Comparison of ENCODE assay signal across 8 cellular contexts in the genomic region with DNA sequence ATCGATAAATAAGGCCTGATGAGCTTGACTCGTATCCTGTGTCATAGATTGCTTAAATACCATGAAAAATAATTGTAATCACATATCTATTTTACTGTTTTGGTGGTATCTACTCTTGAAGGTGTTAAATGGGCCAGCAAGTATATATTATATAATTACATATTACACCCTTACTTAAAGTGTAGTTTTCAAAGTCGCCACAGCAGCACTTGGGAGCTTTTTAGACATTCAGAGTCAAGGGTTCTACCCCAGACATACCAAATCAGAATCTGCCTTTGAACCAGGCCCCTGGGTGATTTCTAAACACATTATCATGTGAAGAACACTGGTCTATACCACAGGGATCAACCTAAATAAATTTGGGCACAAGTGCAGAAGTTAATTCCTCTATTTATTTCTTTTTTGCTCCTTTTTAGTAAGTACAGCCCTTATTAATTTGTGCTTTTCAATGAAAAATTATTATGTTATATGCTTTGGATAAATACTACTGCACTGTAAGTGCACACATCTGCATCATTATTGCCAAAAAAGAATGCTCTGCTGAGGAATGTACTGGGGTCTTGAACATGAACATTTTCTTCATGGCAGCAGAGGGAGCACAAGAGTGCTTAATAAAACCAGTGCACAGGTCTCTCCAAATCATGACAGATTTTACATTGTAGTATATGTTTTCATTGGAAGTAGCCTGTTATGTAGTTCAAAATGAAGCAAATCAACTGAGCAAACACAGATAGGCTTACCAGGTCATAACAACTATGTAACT. TPM values are rescaled to one million over a fixed set of nuclear protein-coding genes. Genes with fewer than 3 reads are reported as not detected.
DNase-seq lines count a peak whose midpoint lies in the region; ATAC-seq, FAIRE-seq and TF ChIP-seq lines count a peak whose summit lies in the region.

No MANE protein-coding gene starts in this region.

- H3K4me3 Mint-ChIP-seq in astrocyte (ENCODE audit: unreplicated experiment) = peak overlapping the region; percentile 92
- H3K4me3 Mint-ChIP-seq in WTC11 = no peak overlapping the region

- TF ChIP-seq CTCF in D721Med (IDR thresholded peaks at IDR 0.05; ENCODE audit: insufficient read depth, missing control alignments) (peak; percentile 23), astrocyte (IDR thresholded peaks at IDR 0.05; ENCODE audit: insufficient read depth, low read depth, low read length) (peak; percentile 57), WTC11 (IDR thresholded peaks at IDR 0.05) (no peak)

- H2AFZ ChIP-seq in astrocyte (ENCODE audit: low read depth, low read length) = no peak overlapping the region

- CTCF ChIA-PET in WTC11 (lab: Charles Lee) = interaction anchor here (0.5 to 3.7 kb wide), 10 partner anchors 8 to 479 kb away, joined by 3 to 35 read pairs (median 8); no protein-coding TSS in a partner anchor

- H3K79me2 ChIP-seq in astrocyte (ENCODE audit: insufficient read depth, low read length) = peaks cover 29% of the 10 kb centered on the region

- no peak for FAIRE-seq in D721Med (lab: Jason Lieb, UNC)
- FAIRE-seq in astrocyte (lab: Jason Lieb, UNC) = peak; percentile 73

- POLR2A ChIA-PET in WTC11 (lab: Charles Lee) = no interaction called here

- peaks cover 52% of the 10 kb centered on the region for H3K4me1 Mint-ChIP-seq in astrocyte (ENCODE audit: low read depth, unreplicated experiment)
- peaks cover 16% of the 10 kb centered on the region for H3K4me1 Mint-ChIP-seq in WTC11

- H3K27ac ChIP-seq in astrocyte (ENCODE audit: low read depth, low read length) = peak overlapping the region; percentile 93

- peak overlapping the region; percentile 99 for H3K9ac ChIP-seq in astrocyte (ENCODE audit: low read length)

- H3K27me3 Mint-ChIP-seq in astrocyte (ENCODE audit: low read depth, unreplicated experiment) (no peaks in the 10 kb centered on the region), WTC11 (ENCODE audit: low read depth) (peaks cover 11% of the 10 kb centered on the region)

- H3K36me3 ChIP-seq in astrocyte (ENCODE audit: insufficient read depth, low read length) = no peaks in the 10 kb centered on the region

- ATAC-seq in HG02642 (IDR thresholded peaks at IDR 0.05; ENCODE audit: poor library complexity, unreplicated experiment) (no peak), HG03108 (IDR thresholded peaks at IDR 0.05; ENCODE audit: unreplicated experiment) (no peak), WTC11 (no peak)

- peak overlapping the region; percentile 97 for H3K4me2 ChIP-seq in astrocyte (ENCODE audit: low read length)

- DNase-seq in D721Med (ENCODE audit: insufficient read length, low spot score) (no peak), LHCN-M2 (ENCODE audit: low read depth) (peak; percentile 53), astrocyte (ENCODE audit: low read depth) (peak; percentile 65), myocyte (ENCODE audit: low read depth) (peak; percentile 51), occipital lobe (lab: John Stamatoyannopoulos, UW) (no peak), WTC11 (ENCODE audit: low spot score) (no peak)

- peak overlapping the region; percentile 84 for H3K4me3 ChIP-seq in astrocyte (ENCODE audit: insufficient read depth, low read depth, low read length)

- no peaks in the 10 kb centered on the region for H3K27me3 ChIP-seq in astrocyte (ENCODE audit: insufficient read depth, low read length)

- H3K27ac Mint-ChIP-seq in astrocyte (ENCODE audit: unreplicated experiment) (no peak overlapping the region), WTC11 (no peak overlapping the region)

- H4K20me1 ChIP-seq in astrocyte (ENCODE audit: insufficient read depth, low read length) = no peaks in the 10 kb centered on the region

- no peaks in the 10 kb centered on the region for H3K9me3 ChIP-seq in astrocyte (ENCODE audit: insufficient read depth, low read depth, low read length)

- H3K4me1 ChIP-seq in astrocyte (ENCODE audit: insufficient read depth, low read length) = peaks cover 62% of the 10 kb centered on the region

- H3K36me3 Mint-ChIP-seq in astrocyte (ENCODE audit: low read depth, unreplicated experiment) = no peaks in the 10 kb centered on the region
- no peaks in the 10 kb centered on the region for H3K36me3 Mint-ChIP-seq in WTC11

- H3K9me3 Mint-ChIP-seq in astrocyte (ENCODE audit: unreplicated experiment) (no peaks in the 10 kb centered on the region), WTC11 (no peaks in the 10 kb centered on the region)

TF ChIP-seq in WTC11, 78 proteins besides CTCF, POLR2A, EP300 and RAD21:
- TF ChIP-seq NR1H2 (CRISPR knock-in tag; IDR thresholded peaks at IDR 0.05) (no peak), SOX15 (CRISPR knock-in tag; IDR thresholded peaks at IDR 0.05) (no peak), SP1 (CRISPR knock-in tag; conservative IDR thresholded peaks at IDR 0.05) (no peak)
- TF ChIP-seq, protein P1, sequence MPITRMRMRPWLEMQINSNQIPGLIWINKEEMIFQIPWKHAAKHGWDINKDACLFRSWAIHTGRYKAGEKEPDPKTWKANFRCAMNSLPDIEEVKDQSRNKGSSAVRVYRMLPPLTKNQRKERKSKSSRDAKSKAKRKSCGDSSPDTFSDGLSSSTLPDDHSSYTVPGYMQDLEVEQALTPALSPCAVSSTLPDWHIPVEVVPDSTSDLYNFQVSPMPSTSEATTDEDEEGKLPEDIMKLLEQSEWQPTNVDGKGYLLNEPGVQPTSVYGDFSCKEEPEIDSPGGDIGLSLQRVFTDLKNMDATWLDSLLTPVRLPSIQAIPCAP (CRISPR knock-in tag; IDR thresholded peaks at IDR 0.05) = no peak
- TF ChIP-seq, protein P2, sequence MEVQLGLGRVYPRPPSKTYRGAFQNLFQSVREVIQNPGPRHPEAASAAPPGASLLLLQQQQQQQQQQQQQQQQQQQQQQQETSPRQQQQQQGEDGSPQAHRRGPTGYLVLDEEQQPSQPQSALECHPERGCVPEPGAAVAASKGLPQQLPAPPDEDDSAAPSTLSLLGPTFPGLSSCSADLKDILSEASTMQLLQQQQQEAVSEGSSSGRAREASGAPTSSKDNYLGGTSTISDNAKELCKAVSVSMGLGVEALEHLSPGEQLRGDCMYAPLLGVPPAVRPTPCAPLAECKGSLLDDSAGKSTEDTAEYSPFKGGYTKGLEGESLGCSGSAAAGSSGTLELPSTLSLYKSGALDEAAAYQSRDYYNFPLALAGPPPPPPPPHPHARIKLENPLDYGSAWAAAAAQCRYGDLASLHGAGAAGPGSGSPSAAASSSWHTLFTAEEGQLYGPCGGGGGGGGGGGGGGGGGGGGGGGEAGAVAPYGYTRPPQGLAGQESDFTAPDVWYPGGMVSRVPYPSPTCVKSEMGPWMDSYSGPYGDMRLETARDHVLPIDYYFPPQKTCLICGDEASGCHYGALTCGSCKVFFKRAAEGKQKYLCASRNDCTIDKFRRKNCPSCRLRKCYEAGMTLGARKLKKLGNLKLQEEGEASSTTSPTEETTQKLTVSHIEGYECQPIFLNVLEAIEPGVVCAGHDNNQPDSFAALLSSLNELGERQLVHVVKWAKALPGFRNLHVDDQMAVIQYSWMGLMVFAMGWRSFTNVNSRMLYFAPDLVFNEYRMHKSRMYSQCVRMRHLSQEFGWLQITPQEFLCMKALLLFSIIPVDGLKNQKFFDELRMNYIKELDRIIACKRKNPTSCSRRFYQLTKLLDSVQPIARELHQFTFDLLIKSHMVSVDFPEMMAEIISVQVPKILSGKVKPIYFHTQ (CRISPR knock-in tag; IDR thresholded peaks at IDR 0.05) = no peak

RNA-seq across cellular contexts. Expression of a gene that starts 3.1 kb away (rescaled TPM):
- 8.2 and 9.9 TPM in 2 replicates for total RNA-seq in LHCN-M2 (2014; rRNA removed)
- polyA plus RNA-seq in LHCN-M2 (2012) = 5.8 TPM
- 68.3 and 70.9 TPM in 2 replicates for total RNA-seq in astrocyte
- total RNA-seq in myocyte = 60.0 and 83.3 TPM in 2 replicates
- 19.2 TPM for polyA plus RNA-seq in myocyte (2012)
- total RNA-seq in occipital lobe = 102 TPM
- 7.5 to 8.8 TPM (median 8.1 TPM) in 3 replicates for total RNA-seq in WTC11 (2021)

Comparison
In these comparisons a context has a peak if more than half of its experiments do, and no peak if none do; other contexts are left out.
1. DNase-seq: peak in LHCN-M2 (single experiment), astrocyte (single experiment) and myocyte (single experiment); none in D721Med (single experiment), occipital lobe (single experiment) and WTC11 (single experiment).